ENCODE assay signal across 8 cellular contexts in the genomic region with DNA sequence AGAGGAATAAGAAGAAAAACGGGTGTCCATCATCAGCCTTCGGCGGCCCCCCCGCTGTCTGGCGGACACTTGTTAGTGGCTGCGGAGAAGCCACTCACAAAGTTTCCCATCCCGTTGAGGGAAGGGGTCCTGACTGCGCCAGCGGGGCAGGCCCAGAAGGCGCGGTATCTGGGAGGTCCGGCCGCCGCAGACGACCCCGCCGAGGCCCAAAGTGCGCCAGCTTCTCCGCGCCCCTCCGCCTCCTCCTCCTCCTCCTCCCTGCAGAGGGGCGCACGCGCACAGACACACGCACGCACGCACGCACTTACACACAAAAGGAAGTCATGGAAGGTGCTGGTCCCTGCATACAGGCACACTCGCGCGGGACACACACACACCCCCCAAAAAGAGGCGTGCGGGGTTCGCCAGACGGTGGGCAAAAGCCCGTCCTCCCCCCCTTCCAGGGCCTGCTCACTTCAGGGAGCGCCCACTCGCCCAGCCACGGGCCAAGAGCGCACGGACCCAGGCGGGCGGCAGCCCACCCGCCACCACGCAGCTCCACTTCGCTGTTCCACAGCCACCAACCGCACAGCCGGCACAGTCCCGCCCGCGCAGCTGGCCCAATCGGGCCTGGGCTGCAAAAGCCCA. TPM values are rescaled to one million over a fixed set of nuclear protein-coding genes. Genes with fewer than 3 reads are reported as not detected.
DNase-seq lines count a peak whose midpoint lies in the region; TF ChIP-seq lines count a peak whose summit lies in the region.

No MANE protein-coding gene starts in this region.

- H3K27ac ChIP-seq in left ventricle myocardium inferior (replicated peaks), result peak overlapping the region; percentile 87

- H3K4me3 ChIP-seq in HFF-Myc (replicated peaks; ENCODE audit: low read depth, low read length) (peak overlapping the region; percentile 50), left ventricle myocardium inferior (peak overlapping the region; percentile 73), retinal pigment epithelial cell (ENCODE audit: low read length) (peak overlapping the region; percentile 70)

- peak; percentile 61 for DNase-seq in ELR (ENCODE audit: low read depth)
- no peak for DNase-seq in HFF-Myc (ENCODE audit: extremely low read depth, low read depth)
- peak; percentile 73 for DNase-seq in activated naive CD4-positive, alpha-beta T cell treated with anti-CD3 and anti-CD28 coated beads, Interleukin-2, amount 50 U/mL, for 16 hours
- DNase-seq in left ventricle myocardium inferior, result peak; percentile 55
- no peak for DNase-seq in retinal pigment epithelial cell (ENCODE audit: low read depth)
- no peak for DNase-seq in NCI-H446 treated with DMSO at 0.1 percent for 48 hours (lab: John Stamatoyannopoulos, UW)
- no peak for DNase-seq in T1000 (lab: John Stamatoyannopoulos, UW)

- TF ChIP-seq CTCF in HFF-Myc (IDR thresholded peaks at IDR 0.05; ENCODE audit: low read depth, low read length, missing control alignments) (no peak), left ventricle myocardium inferior (IDR thresholded peaks at IDR 0.05; ENCODE audit: borderline replicate concordance) (no peak), retinal pigment epithelial cell (conservative IDR thresholded peaks at IDR 0.05; ENCODE audit: low read depth, low read length) (no peak)

- H3K27me3 ChIP-seq in left ventricle myocardium inferior (ENCODE audit: low read depth), result no peaks in the 10 kb centered on the region

- intact Hi-C loops in left ventricle myocardium inferior (cut with micrococcal nuclease), result no loop called here

- H3K9me3 ChIP-seq in left ventricle myocardium inferior (replicated peaks), result no peaks in the 10 kb centered on the region

- H3K4me1 ChIP-seq in left ventricle myocardium inferior, result peaks cover 93% of the 10 kb centered on the region

- no peaks in the 10 kb centered on the region for H3K36me3 ChIP-seq in left ventricle myocardium inferior

TF ChIP-seq in PFSK-1, 5 proteins besides CTCF, POLR2A, EP300 and RAD21:
- TF ChIP-seq, protein P1, sequence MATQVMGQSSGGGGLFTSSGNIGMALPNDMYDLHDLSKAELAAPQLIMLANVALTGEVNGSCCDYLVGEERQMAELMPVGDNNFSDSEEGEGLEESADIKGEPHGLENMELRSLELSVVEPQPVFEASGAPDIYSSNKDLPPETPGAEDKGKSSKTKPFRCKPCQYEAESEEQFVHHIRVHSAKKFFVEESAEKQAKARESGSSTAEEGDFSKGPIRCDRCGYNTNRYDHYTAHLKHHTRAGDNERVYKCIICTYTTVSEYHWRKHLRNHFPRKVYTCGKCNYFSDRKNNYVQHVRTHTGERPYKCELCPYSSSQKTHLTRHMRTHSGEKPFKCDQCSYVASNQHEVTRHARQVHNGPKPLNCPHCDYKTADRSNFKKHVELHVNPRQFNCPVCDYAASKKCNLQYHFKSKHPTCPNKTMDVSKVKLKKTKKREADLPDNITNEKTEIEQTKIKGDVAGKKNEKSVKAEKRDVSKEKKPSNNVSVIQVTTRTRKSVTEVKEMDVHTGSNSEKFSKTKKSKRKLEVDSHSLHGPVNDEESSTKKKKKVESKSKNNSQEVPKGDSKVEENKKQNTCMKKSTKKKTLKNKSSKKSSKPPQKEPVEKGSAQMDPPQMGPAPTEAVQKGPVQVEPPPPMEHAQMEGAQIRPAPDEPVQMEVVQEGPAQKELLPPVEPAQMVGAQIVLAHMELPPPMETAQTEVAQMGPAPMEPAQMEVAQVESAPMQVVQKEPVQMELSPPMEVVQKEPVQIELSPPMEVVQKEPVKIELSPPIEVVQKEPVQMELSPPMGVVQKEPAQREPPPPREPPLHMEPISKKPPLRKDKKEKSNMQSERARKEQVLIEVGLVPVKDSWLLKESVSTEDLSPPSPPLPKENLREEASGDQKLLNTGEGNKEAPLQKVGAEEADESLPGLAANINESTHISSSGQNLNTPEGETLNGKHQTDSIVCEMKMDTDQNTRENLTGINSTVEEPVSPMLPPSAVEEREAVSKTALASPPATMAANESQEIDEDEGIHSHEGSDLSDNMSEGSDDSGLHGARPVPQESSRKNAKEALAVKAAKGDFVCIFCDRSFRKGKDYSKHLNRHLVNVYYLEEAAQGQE (IDR thresholded peaks at IDR 0.05; ENCODE audit: insufficient read depth in 1 of 2, low read depth in 2 of 2, low read length in 2 of 2), result no peak
- TF ChIP-seq POLR2AphosphoS5 (IDR thresholded peaks at IDR 0.05; ENCODE audit: low read depth, low read length) (peak; percentile 43), TAF1 (IDR thresholded peaks at IDR 0.05; ENCODE audit: borderline replicate concordance, insufficient read depth, low read length) (no peak), FOXP2 (optimal IDR thresholded peaks at IDR 0.05; ENCODE audit: borderline replicate concordance, extremely low read depth, extremely low read length, insufficient read depth) (no peak), SIN3A (IDR thresholded peaks at IDR 0.05; ENCODE audit: borderline replicate concordance, insufficient read depth, low read length) (no peak)

RNA-seq across cellular contexts. Expression of a gene that starts 18.0 kb away (rescaled TPM):
- polyA plus RNA-seq in PFSK-1 (2012; ENCODE audit: insufficient read length, low read depth), result 10.2 TPM
- 45.7 TPM for total RNA-seq in left ventricle myocardium inferior

Comparison
In these comparisons a context has a peak if more than half of its experiments do, and no peak if none do; other contexts are left out.
1. DNase-seq: peak in ELR (single experiment), activated naive CD4-positive, alpha-beta T cell treated with anti-CD3 and anti-CD28 coated beads, Interleukin-2, amount 50 U/mL, for 16 hours (single experiment) and left ventricle myocardium inferior (single experiment); none in HFF-Myc (single experiment), retinal pigment epithelial cell (single experiment), NCI-H446 treated with DMSO at 0.1 percent for 48 hours (single experiment) and T1000 (single experiment).
2. Peak in every context shown above with its lines, with median percentiles within 50 percentile points of each other: H3K4me3 ChIP-seq.